Comparison of ENCODE assay signal across 8 cellular contexts in the genomic region with DNA sequence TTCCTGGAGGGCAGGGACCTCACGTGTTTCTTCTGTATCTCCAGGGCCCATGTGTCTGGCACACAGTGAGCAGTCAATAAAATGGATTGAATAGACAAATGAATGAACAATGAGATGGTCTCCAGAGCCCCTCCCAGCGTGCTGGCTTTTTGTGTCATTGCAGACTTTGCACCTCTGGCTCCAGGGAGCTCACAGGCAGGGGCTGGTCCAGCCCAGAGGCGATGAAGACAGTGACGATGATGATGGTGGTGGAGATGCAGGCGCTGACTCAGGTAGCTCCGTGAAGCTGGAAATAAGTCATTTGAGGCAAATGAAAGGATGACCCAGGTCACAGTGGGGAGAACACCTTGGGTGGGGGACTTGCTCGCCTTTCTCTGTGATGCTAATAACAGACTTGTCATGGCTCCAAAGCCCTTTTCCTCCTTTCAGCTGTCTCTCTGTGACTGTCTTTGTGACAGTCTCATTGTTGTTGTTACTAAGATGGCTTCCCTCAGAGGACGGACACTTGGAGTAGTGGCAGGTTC. TPM values are rescaled to one million over a fixed set of nuclear protein-coding genes. Genes with fewer than 3 reads are reported as not detected.
DNase-seq lines count a peak whose midpoint lies in the region; ATAC-seq and TF ChIP-seq lines count a peak whose summit lies in the region.
"Had no signal": no experiment of that assay in that cellular context is flagged by ENCODE, and none has a peak within 500 bp of the region (broad histone marks: within the 10 kb centered on the region; RNA-seq: fewer than 3 reads in every experiment).

No MANE protein-coding gene starts in this region.

- no peak for TF ChIP-seq CTCF in GM23338 (conservative IDR thresholded peaks at IDR 0.05; ENCODE audit: low read depth in 2 of 2)
- no peak for TF ChIP-seq CTCF in glutamatergic neuron (IDR thresholded peaks at IDR 0.05; ENCODE audit: partially characterized antibody, unreplicated experiment)
- TF ChIP-seq CTCF in smooth muscle cell (IDR thresholded peaks at IDR 0.05; ENCODE audit: borderline replicate concordance, insufficient read depth, poor library complexity, severe bottlenecking) = no peak

- no peaks in the 10 kb centered on the region for H3K9me3 ChIP-seq in SJCRH30 (replicated peaks)
- no peaks in the 10 kb centered on the region for H3K9me3 ChIP-seq in smooth muscle cell (replicated peaks; ENCODE audit: low read depth)
- H3K9me3 ChIP-seq: left lung had no signal

- no peaks in the 10 kb centered on the region for H3K9me2 ChIP-seq in GM23338 (ENCODE audit: insufficient read depth)

- H3K4me1 Mint-ChIP-seq in GM23338 = peaks cover 42% of the 10 kb centered on the region
- H3K4me1 Mint-ChIP-seq in glutamatergic neuron (ENCODE audit: low read depth, unreplicated experiment) = peaks cover 37% of the 10 kb centered on the region

- no peak overlapping the region for H3K27ac Mint-ChIP-seq in GM23338
- peak overlapping the region; percentile 98 for H3K27ac Mint-ChIP-seq in glutamatergic neuron (ENCODE audit: unreplicated experiment)

- H3K4me3 ChIP-seq in GM23338 (peak overlapping the region; percentile 57), SJCRH30 (peak overlapping the region; percentile 66), smooth muscle cell (peak overlapping the region; percentile 33)

- H3K27ac ChIP-seq in GM23338 (ENCODE audit: low read depth) (0 out of 2 replicates have a peak overlapping the region, but pooled peaks have one; percentile 9), SJCRH30 (no peak overlapping the region), smooth muscle cell (ENCODE audit: low read depth) (no peak overlapping the region)
- H3K27ac ChIP-seq: left lung had no signal

- H3K36me3 Mint-ChIP-seq in GM23338 (ENCODE audit: low read depth) (no peaks in the 10 kb centered on the region; the same call in 2 of the 3 replicates), glutamatergic neuron (ENCODE audit: unreplicated experiment) (no peaks in the 10 kb centered on the region)

- DNase-seq in GM23338 (ENCODE audit: low spot score) (peak; percentile 20), SJCRH30 (no peak), glutamatergic neuron (peak; percentile 57), smooth muscle cell (lab: John Stamatoyannopoulos, UW; ENCODE audit: unreplicated experiment) (no peak)

- 26% methylated on average over 8 of the region's 8 CpGs for WGBS in smooth muscle cell (ENCODE audit: low lambda C conversion rate)

- H3K79me2 ChIP-seq in GM23338 (replicated peaks; ENCODE audit: insufficient read depth) (no peaks in the 10 kb centered on the region), smooth muscle cell (ENCODE audit: low read depth) (no peaks in the 10 kb centered on the region)

- H3K9ac ChIP-seq in smooth muscle cell (ENCODE audit: low read depth) = no peak overlapping the region

- H3K4me1 ChIP-seq in GM23338 (ENCODE audit: insufficient read depth) = peaks cover 27% of the 10 kb centered on the region
- peaks cover 7% of the 10 kb centered on the region for H3K4me1 ChIP-seq in SJCRH30
- peaks cover 17% of the 10 kb centered on the region for H3K4me1 ChIP-seq in smooth muscle cell (ENCODE audit: low read depth)

- H3F3A ChIP-seq in GM23338 (replicated peaks; ENCODE audit: low read depth) = 0 out of 2 replicates have a peak, but pooled peaks cover 3% of the 10 kb centered on the region
- H3F3A ChIP-seq in smooth muscle cell (ENCODE audit: low read depth) = peaks cover 7% of the 10 kb centered on the region

- peak overlapping the region; percentile 11 for H3K4me3 Mint-ChIP-seq in GM23338
- H3K4me3 Mint-ChIP-seq in glutamatergic neuron (ENCODE audit: unreplicated experiment) = peak overlapping the region; percentile 74

- H3K9me3 Mint-ChIP-seq in GM23338 = no peaks in the 10 kb centered on the region; the same call in 2 of the 3 replicates
- peaks cover 24% of the 10 kb centered on the region for H3K9me3 Mint-ChIP-seq in glutamatergic neuron (ENCODE audit: unreplicated experiment)

- H3K27me3 Mint-ChIP-seq in GM23338 (ENCODE audit: insufficient read depth, low read depth, poor library complexity) = peaks cover 22% of the 10 kb centered on the region
- peaks cover 20% of the 10 kb centered on the region for H3K27me3 Mint-ChIP-seq in glutamatergic neuron (ENCODE audit: unreplicated experiment)

- H3K36me3 ChIP-seq in GM23338 (ENCODE audit: insufficient read depth) (no peaks in the 10 kb centered on the region), SJCRH30 (no peaks in the 10 kb centered on the region), smooth muscle cell (ENCODE audit: low read depth) (no peaks in the 10 kb centered on the region)
- H3K36me3 ChIP-seq: left lung had no signal

- no peaks in the 10 kb centered on the region for H4K20me1 ChIP-seq in GM23338 (replicated peaks; ENCODE audit: insufficient read depth)
- H4K20me1 ChIP-seq in smooth muscle cell (ENCODE audit: low read depth) = no peaks in the 10 kb centered on the region

- H2AFZ ChIP-seq in GM23338 = peak overlapping the region; percentile 90
- H2AFZ ChIP-seq in smooth muscle cell (ENCODE audit: low read depth) = peak overlapping the region; percentile 93

- ATAC-seq in GM23338 (peak; percentile 21), GM21717 (IDR thresholded peaks at IDR 0.05; ENCODE audit: unreplicated experiment) (no peak), GM18519 (IDR thresholded peaks at IDR 0.05; ENCODE audit: low FRiP score, unreplicated experiment) (no peak), HG02852 (IDR thresholded peaks at IDR 0.05; ENCODE audit: unreplicated experiment) (no peak)

- H3K27me3 ChIP-seq in GM23338 (ENCODE audit: insufficient read depth) (no peaks in the 10 kb centered on the region), SJCRH30 (no peaks in the 10 kb centered on the region), smooth muscle cell (ENCODE audit: low read depth) (no peaks in the 10 kb centered on the region)

- peak overlapping the region; percentile 86 for H3K4me2 ChIP-seq in GM23338
- H3K4me2 ChIP-seq in smooth muscle cell = peak overlapping the region; percentile 77

TF ChIP-seq in GM23338, 12 proteins besides CTCF, POLR2A, EP300 and RAD21 (continues in another document):
- TF ChIP-seq ZNF331 (CRISPR knock-in tag; IDR thresholded peaks at IDR 0.05; ENCODE audit: low read depth) = no peak
- TF ChIP-seq EZH2phosphoT487 (IDR thresholded peaks at IDR 0.05; ENCODE audit: unreplicated experiment) = no peak
- no peak for TF ChIP-seq REST (IDR thresholded peaks at IDR 0.05; ENCODE audit: unreplicated experiment)
- no peak for TF ChIP-seq EZH2 (IDR thresholded peaks at IDR 0.05; ENCODE audit: low read depth, unreplicated experiment)

RNA-seq across cellular contexts. Expression of gene FABP6, which starts 30.4 kb away (rescaled TPM):
- total RNA-seq in GM23338 (2014; rRNA removed; shearing (Covaris generic)) = 1.7 and 2.2 TPM in 2 replicates
- 7.5 and 9.7 TPM in 2 replicates for polyA plus RNA-seq in GM23338 (2016; fragmentation: Nextera tagmentation; extraction: Ambion mirVana)
- 0.20 and 0.43 TPM in 2 replicates for total RNA-seq in SJCRH30 (2014; rRNA removed; shearing (Covaris generic))
- 7.7 TPM for total RNA-seq in glutamatergic neuron (ENCODE audit: unreplicated experiment)
- not detected in 2 replicates for total RNA-seq in smooth muscle cell
- polyA plus RNA-seq in smooth muscle cell = 1.3 TPM in 1 of 2 replicates, not detected in the other

Comparison
In these comparisons a context has a peak if more than half of its experiments do, and no peak if none do; other contexts are left out.
1. DNase-seq: peak in GM23338 (single experiment) and glutamatergic neuron (single experiment); none in SJCRH30 (0 of 2) and smooth muscle cell (single experiment).
2. Peak in every context shown above with its lines, with median percentiles within 50 percentile points of each other: H3K4me3 ChIP-seq.